Comparison of ENCODE assay signal across 1 cellular context in genomic region chr12:33265037-33265436, GRCh38.
TF ChIP-seq lines count a peak whose summit lies in the region.

No MANE protein-coding gene starts in this region.

TF ChIP-seq in GM23338, 12 proteins besides CTCF, POLR2A, EP300 and RAD21 (continued from another document):
- TF ChIP-seq, protein P1, sequence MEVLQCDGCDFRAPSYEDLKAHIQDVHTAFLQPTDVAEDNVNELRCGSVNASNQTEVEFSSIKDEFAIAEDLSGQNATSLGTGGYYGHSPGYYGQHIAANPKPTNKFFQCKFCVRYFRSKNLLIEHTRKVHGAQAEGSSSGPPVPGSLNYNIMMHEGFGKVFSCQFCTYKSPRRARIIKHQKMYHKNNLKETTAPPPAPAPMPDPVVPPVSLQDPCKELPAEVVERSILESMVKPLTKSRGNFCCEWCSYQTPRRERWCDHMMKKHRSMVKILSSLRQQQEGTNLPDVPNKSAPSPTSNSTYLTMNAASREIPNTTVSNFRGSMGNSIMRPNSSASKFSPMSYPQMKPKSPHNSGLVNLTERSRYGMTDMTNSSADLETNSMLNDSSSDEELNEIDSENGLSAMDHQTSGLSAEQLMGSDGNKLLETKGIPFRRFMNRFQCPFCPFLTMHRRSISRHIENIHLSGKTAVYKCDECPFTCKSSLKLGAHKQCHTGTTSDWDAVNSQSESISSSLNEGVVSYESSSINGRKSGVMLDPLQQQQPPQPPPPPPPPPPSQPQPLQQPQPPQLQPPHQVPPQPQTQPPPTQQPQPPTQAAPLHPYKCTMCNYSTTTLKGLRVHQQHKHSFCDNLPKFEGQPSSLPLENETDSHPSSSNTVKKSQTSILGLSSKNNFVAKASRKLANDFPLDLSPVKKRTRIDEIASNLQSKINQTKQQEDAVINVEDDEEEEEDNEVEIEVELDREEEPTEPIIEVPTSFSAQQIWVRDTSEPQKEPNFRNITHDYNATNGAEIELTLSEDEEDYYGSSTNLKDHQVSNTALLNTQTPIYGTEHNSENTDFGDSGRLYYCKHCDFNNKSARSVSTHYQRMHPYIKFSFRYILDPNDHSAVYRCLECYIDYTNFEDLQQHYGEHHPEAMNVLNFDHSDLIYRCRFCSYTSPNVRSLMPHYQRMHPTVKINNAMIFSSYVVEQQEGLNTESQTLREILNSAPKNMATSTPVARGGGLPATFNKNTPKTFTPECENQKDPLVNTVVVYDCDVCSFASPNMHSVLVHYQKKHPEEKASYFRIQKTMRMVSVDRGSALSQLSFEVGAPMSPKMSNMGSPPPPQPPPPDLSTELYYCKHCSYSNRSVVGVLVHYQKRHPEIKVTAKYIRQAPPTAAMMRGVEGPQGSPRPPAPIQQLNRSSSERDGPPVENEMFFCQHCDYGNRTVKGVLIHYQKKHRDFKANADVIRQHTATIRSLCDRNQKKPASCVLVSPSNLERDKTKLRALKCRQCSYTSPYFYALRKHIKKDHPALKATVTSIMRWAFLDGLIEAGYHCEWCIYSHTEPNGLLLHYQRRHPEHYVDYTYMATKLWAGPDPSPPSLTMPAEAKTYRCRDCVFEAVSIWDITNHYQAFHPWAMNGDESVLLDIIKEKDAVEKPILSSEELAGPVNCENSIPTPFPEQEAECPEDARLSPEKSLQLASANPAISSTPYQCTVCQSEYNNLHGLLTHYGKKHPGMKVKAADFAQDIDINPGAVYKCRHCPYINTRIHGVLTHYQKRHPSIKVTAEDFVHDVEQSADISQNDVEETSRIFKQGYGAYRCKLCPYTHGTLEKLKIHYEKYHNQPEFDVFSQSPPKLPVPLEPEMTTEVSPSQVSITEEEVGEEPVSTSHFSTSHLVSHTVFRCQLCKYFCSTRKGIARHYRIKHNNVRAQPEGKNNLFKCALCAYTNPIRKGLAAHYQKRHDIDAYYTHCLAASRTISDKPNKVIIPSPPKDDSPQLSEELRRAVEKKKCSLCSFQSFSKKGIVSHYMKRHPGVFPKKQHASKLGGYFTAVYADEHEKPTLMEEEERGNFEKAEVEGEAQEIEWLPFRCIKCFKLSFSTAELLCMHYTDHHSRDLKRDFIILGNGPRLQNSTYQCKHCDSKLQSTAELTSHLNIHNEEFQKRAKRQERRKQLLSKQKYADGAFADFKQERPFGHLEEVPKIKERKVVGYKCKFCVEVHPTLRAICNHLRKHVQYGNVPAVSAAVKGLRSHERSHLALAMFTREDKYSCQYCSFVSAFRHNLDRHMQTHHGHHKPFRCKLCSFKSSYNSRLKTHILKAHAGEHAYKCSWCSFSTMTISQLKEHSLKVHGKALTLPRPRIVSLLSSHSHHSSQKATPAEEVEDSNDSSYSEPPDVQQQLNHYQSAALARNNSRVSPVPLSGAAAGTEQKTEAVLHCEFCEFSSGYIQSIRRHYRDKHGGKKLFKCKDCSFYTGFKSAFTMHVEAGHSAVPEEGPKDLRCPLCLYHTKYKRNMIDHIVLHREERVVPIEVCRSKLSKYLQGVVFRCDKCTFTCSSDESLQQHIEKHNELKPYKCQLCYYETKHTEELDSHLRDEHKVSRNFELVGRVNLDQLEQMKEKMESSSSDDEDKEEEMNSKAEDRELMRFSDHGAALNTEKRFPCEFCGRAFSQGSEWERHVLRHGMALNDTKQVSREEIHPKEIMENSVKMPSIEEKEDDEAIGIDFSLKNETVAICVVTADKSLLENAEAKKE (CRISPR knock-in tag; IDR thresholded peaks at IDR 0.05), result no peak
- TF ChIP-seq EZH2phosphoT487 (IDR thresholded peaks at IDR 0.05; ENCODE audit: unreplicated experiment) (no peak), POLR2AphosphoS5 (IDR thresholded peaks at IDR 0.05; ENCODE audit: low read depth) (no peak), CREB1 (CRISPR knock-in tag; IDR thresholded peaks at IDR 0.05; ENCODE audit: low read depth) (no peak), NANOG (IDR thresholded peaks at IDR 0.05; ENCODE audit: borderline replicate concordance) (no peak)
- TF ChIP-seq, protein P2, sequence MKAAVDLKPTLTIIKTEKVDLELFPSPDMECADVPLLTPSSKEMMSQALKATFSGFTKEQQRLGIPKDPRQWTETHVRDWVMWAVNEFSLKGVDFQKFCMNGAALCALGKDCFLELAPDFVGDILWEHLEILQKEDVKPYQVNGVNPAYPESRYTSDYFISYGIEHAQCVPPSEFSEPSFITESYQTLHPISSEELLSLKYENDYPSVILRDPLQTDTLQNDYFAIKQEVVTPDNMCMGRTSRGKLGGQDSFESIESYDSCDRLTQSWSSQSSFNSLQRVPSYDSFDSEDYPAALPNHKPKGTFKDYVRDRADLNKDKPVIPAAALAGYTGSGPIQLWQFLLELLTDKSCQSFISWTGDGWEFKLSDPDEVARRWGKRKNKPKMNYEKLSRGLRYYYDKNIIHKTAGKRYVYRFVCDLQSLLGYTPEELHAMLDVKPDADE (IDR thresholded peaks at IDR 0.05), result no peak
